In genomic region chr7:120858299-120858636, GRCh38 we compare ENCODE assay signal across 8 cellular contexts. TPM values are rescaled to one million over a fixed set of nuclear protein-coding genes. Genes with fewer than 3 reads are reported as not detected.
A peak's percentile ranks its signal among the peaks of the same experiment; 100 is the strongest.
DNase-seq lines count a peak whose midpoint lies in the region; ATAC-seq, FAIRE-seq and TF ChIP-seq lines count a peak whose summit lies in the region.

No MANE protein-coding gene starts in this region.

- POLR2A ChIA-PET in activated naive CD8-positive, alpha-beta T cell treated with anti-CD3 and anti-CD28 coated beads, Interleukin-2, amount 10 ng/mL, durations not matched to agents 7 days and 5 days (lab: Charles Lee), result no interaction called here

- H3K36me3 ChIP-seq in keratinocyte (ENCODE audit: control insufficient read depth in 2 of 2, extremely low read depth in 1 of 2, insufficient read depth in 2 of 2, low read length in 2 of 2) (no peaks in the 10 kb centered on the region), subcutaneous abdominal adipose tissue (ENCODE audit: control insufficient read depth in 5 of 5, insufficient read depth in 5 of 5, low read length in 5 of 5) (no peaks in the 10 kb centered on the region)

- H3K9ac ChIP-seq in keratinocyte (ENCODE audit: control insufficient read depth, extremely low read depth, insufficient read depth, low read length) (no peak overlapping the region), subcutaneous abdominal adipose tissue (ENCODE audit: low read length in 5 of 5) (peak overlapping the region; percentile 66 to 81 (median 75))

- H3K27ac Mint-ChIP-seq in activated naive CD8-positive, alpha-beta T cell treated with anti-CD3 and anti-CD28 coated beads, Interleukin-2, amount 10 ng/mL, durations not matched to agents 7 days and 5 days, result no peak overlapping the region

- H4K20me1 ChIP-seq in keratinocyte (ENCODE audit: control insufficient read depth, extremely low read depth, insufficient read depth, low read length), result no peaks in the 10 kb centered on the region

- H3K4me1 Mint-ChIP-seq in activated naive CD8-positive, alpha-beta T cell treated with anti-CD3 and anti-CD28 coated beads, Interleukin-2, amount 10 ng/mL, durations not matched to agents 7 days and 5 days, result peaks cover 7% of the 10 kb centered on the region

- dilution Hi-C loops in keratinocyte (cut with MboI; ENCODE audit: extremely low pct_ligation_motif_present, low sequenced_read_pairs), result no loop called here

- no peaks in the 10 kb centered on the region for H3K36me3 Mint-ChIP-seq in activated naive CD8-positive, alpha-beta T cell treated with anti-CD3 and anti-CD28 coated beads, Interleukin-2, amount 10 ng/mL, durations not matched to agents 7 days and 5 days

- peak; percentile 75 for DNase-seq in NCI-H510A treated with DMSO at 0.1 percent for 48 hours (lab: John Stamatoyannopoulos, UW)
- DNase-seq in NCI-H510A (lab: John Stamatoyannopoulos, UW), result no peak
- DNase-seq in activated naive CD8-positive, alpha-beta T cell treated with anti-CD3 and anti-CD28 coated beads, Interleukin-2, amount 10 ng/mL, durations not matched to agents 7 days and 5 days, result no peak
- DNase-seq in keratinocyte (ENCODE audit: low read depth, low spot score), result no peak
- DNase-seq in NCI-H2081 (lab: John Stamatoyannopoulos, UW), result no peak
- no peak for DNase-seq in GM19238 (ENCODE audit: insufficient read length, low spot score)
- no peak for DNase-seq in frontal cortex (ENCODE audit: low spot score in 2 of 2)

- no peaks in the 10 kb centered on the region for H3K9me1 ChIP-seq in keratinocyte (ENCODE audit: control insufficient read depth, extremely low read depth, insufficient read depth, low read length)

- H3K9me3 Mint-ChIP-seq in activated naive CD8-positive, alpha-beta T cell treated with anti-CD3 and anti-CD28 coated beads, Interleukin-2, amount 10 ng/mL, durations not matched to agents 7 days and 5 days, result no peaks in the 10 kb centered on the region

- H3K79me2 ChIP-seq in keratinocyte (ENCODE audit: control insufficient read depth, insufficient read depth, low read length), result no peaks in the 10 kb centered on the region

- peak overlapping the region; percentile 92 for H2AFZ ChIP-seq in keratinocyte (ENCODE audit: control insufficient read depth, low read length)

- no peak for FAIRE-seq in keratinocyte (lab: Jason Lieb, UNC)
- no peak for FAIRE-seq in frontal cortex (lab: Jason Lieb, UNC)

- no peak for ATAC-seq in activated naive CD8-positive, alpha-beta T cell treated with anti-CD3 and anti-CD28 coated beads, Interleukin-2, amount 10 ng/mL, durations not matched to agents 7 days and 5 days (ENCODE audit: low read depth)

- H3K9me3 ChIP-seq in keratinocyte (ENCODE audit: control insufficient read depth, low read depth, low read length) (no peaks in the 10 kb centered on the region), subcutaneous abdominal adipose tissue (ENCODE audit: control insufficient read depth in 5 of 5, low read length in 5 of 5) (no peaks in the 10 kb centered on the region)

- peaks cover 74% of the 10 kb centered on the region for H3K27me3 Mint-ChIP-seq in activated naive CD8-positive, alpha-beta T cell treated with anti-CD3 and anti-CD28 coated beads, Interleukin-2, amount 10 ng/mL, durations not matched to agents 7 days and 5 days

- no peak overlapping the region for H3K27ac ChIP-seq in keratinocyte (ENCODE audit: control insufficient read depth, insufficient read depth, low read length)
- peak overlapping the region; percentile 74 for H3K27ac ChIP-seq in subcutaneous abdominal adipose tissue (ENCODE audit: low read depth, low read length)

- peak overlapping the region; percentile 51 to 73 (median 63) for H3K4me3 ChIP-seq in keratinocyte (ENCODE audit: control insufficient read depth in 2 of 3, extremely low read depth in 1 of 3, insufficient read depth in 2 of 3, low read depth in 1 of 3, low read length in 3 of 3)
- peak overlapping the region; percentile 79 to 94 (median 82) for H3K4me3 ChIP-seq in subcutaneous abdominal adipose tissue (ENCODE audit: low read depth in 1 of 5, low read length in 5 of 5)

- peak overlapping the region; percentile 91 for H3K4me2 ChIP-seq in keratinocyte (ENCODE audit: control insufficient read depth, extremely low read depth, insufficient read depth, low read depth, low read length)

- no peaks in the 10 kb centered on the region for H3K4me1 ChIP-seq in keratinocyte (ENCODE audit: control insufficient read depth, extremely low read depth, insufficient read depth, low read length)
- peaks cover 0 to 22% (median 17%) of the 10 kb centered on the region in 5 donors for H3K4me1 ChIP-seq in subcutaneous abdominal adipose tissue (ENCODE audit: control insufficient read depth in 5 of 5, insufficient read depth in 5 of 5, low read length in 5 of 5)

- no peak for TF ChIP-seq CTCF in keratinocyte (optimal IDR thresholded peaks at IDR 0.05 in 1 of 3, IDR thresholded peaks at IDR 0.05 in 1 of 3, conservative IDR thresholded peaks at IDR 0.05 in 1 of 3; ENCODE audit: extremely low read depth in 1 of 3, insufficient read depth in 2 of 3, low read length in 3 of 3)

- H3K27me3 ChIP-seq in keratinocyte (ENCODE audit: control insufficient read depth, extremely low read depth, insufficient read depth, low read length), result peaks cover 28% of the 10 kb centered on the region
- peaks cover 0 to 3% (median 0%) of the 10 kb centered on the region in 5 donors for H3K27me3 ChIP-seq in subcutaneous abdominal adipose tissue (ENCODE audit: control insufficient read depth in 5 of 5, insufficient read depth in 4 of 5, low read length in 5 of 5)

- peak overlapping the region; percentile 75 for H3K4me3 Mint-ChIP-seq in activated naive CD8-positive, alpha-beta T cell treated with anti-CD3 and anti-CD28 coated beads, Interleukin-2, amount 10 ng/mL, durations not matched to agents 7 days and 5 days

RNA-seq across cellular contexts. Expression of gene TSPAN12, which starts 0.3 kb away (rescaled TPM):
- not detected for total RNA-seq in activated naive CD8-positive, alpha-beta T cell treated with anti-CD3 and anti-CD28 coated beads, Interleukin-2, amount 10 ng/mL, durations not matched to agents 7 days and 5 days
- polyA plus RNA-seq in keratinocyte, result 0.37 to 0.82 TPM (median 0.47 TPM) in 3 replicates
- not detected for polyA plus RNA-seq in keratinocyte (2011; ENCODE audit: low read depth)
- 0.47 and 0.67 TPM in 2 replicates for polyA plus RNA-seq in keratinocyte (2011; cell fraction: cytosol; rRNA removed)
- 1.3 and 1.4 TPM in 2 replicates for polyA plus RNA-seq in keratinocyte (2011; cell fraction: nucleus; rRNA removed)
- 0.42 TPM in 1 of 2 replicates, not detected in the other for polyA plus RNA-seq in keratinocyte (2012; ENCODE audit: low replicate concordance)
- 0.42 to 1.5 TPM in 2 of 3 replicates, not detected in the other for polyA minus RNA-seq in keratinocyte
- 1.3 TPM for polyA minus RNA-seq in keratinocyte (2011; cell fraction: cytosol; rRNA and poly(A)+ RNA removed)
- 0.53 and 0.62 TPM in 2 replicates for polyA minus RNA-seq in keratinocyte (2011; cell fraction: nucleus; rRNA and poly(A)+ RNA removed)
- total RNA-seq in frontal cortex, result 5.7 TPM
